In the genomic region with DNA sequence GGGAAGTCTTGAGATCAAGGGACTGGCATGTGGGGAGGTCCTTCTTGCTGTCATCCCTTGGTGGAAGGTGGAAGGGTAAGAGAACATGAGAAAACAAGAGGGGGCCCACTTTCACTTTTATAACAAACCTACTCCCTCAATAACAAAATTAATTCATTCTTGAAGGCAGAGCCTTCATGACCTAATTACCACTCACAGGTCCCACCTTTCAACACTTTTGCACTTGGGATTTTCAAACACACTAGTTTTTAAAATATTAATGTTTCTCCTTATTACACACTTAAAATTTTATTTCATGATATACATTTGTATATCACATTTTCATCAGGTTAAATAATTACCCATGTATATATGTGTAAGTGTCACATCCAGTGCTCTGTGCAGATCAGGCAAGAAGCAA, we compare ENCODE assay signal across 8 cellular contexts. TPM values are rescaled to one million over a fixed set of nuclear protein-coding genes. Genes with fewer than 3 reads are reported as not detected.
DNase-seq lines count a peak whose midpoint lies in the region; ATAC-seq, FAIRE-seq and TF ChIP-seq lines count a peak whose summit lies in the region.

No MANE protein-coding gene starts in this region.

- H2AFZ ChIP-seq in H9 (ENCODE audit: low read length) = no peak overlapping the region

- no peak overlapping the region for H3K14ac ChIP-seq in H9 (ENCODE audit: insufficient read depth, low read length)

- TF ChIP-seq EP300 in A549 (IDR thresholded peaks at IDR 0.05) = no peak

- H3T11ph ChIP-seq in H9 (ENCODE audit: low read length) = no peak overlapping the region

- no peak overlapping the region for H3K27ac ChIP-seq in A549
- H3K27ac ChIP-seq in H9 (ENCODE audit: insufficient read length, low read depth, low read length) = no peak overlapping the region

- DNase-seq in A549 (ENCODE audit: low read depth in 1 of 2, low spot score in 1 of 2) (no peak), H9 (no peak), astrocyte of the hippocampus (ENCODE audit: low read depth, low spot score) (peak; percentile 5), memory B cell (ENCODE audit: low spot score in 2 of 2) (no peak), Ammon's horn (ENCODE audit: low spot score) (no peak)

- H3K9ac ChIP-seq in H9 (ENCODE audit: extremely low read depth, insufficient read length, low read length) = no peak overlapping the region

- no peaks in the 10 kb centered on the region for H3K79me1 ChIP-seq in H9 (ENCODE audit: insufficient read depth, low read depth, low read length, poor library complexity, severe bottlenecking)

- H3K23ac ChIP-seq in H9 (ENCODE audit: insufficient read length, low read depth, low read length) = no peak overlapping the region

- H3K4me1 Mint-ChIP-seq in H9 (peaks cover 33 to 35% of the 10 kb centered on the region in 2 experiments), memory B cell (peaks cover 13% of the 10 kb centered on the region)

- H3K4me2 ChIP-seq in A549 (peak overlapping the region; percentile 73), H9 (ENCODE audit: insufficient read depth, insufficient read length, low read length) (peak overlapping the region; percentile 98)

- no peak overlapping the region; the same call in 2 of the 3 replicates for H3K4me3 ChIP-seq in A549

- H3K79me2 ChIP-seq in H9 (ENCODE audit: insufficient read depth, low read length) = no peaks in the 10 kb centered on the region; the same call in 1 of the 2 replicates

- H3K27me3 Mint-ChIP-seq in H9 (ENCODE audit: low read depth) = no peaks in the 10 kb centered on the region
- no peaks in the 10 kb centered on the region for H3K27me3 Mint-ChIP-seq in memory B cell

- H3K4me1 ChIP-seq in A549 = peaks cover 26% of the 10 kb centered on the region
- H3K4me1 ChIP-seq in H9 (ENCODE audit: insufficient read depth, low read length) = no peaks in the 10 kb centered on the region; the same call in 1 of the 2 replicates

- peak overlapping the region; percentile 88 to 99 for H3K4me3 Mint-ChIP-seq in H9
- peak overlapping the region; percentile 91 for H3K4me3 Mint-ChIP-seq in memory B cell

- H2AK5ac ChIP-seq in H9 (ENCODE audit: insufficient read length, low read length) = no peak overlapping the region

- H2BK5ac ChIP-seq in H9 (ENCODE audit: insufficient read length, low read length) = no peak overlapping the region

- no peak overlapping the region for H2BK20ac ChIP-seq in H9 (ENCODE audit: low read depth, low read length, poor library complexity, severe bottlenecking)

- H3K9me3 Mint-ChIP-seq in H9 (no peaks in the 10 kb centered on the region), memory B cell (no peaks in the 10 kb centered on the region)

- no peak for FAIRE-seq in A549 (lab: Jason Lieb, UNC)

- no peak for ATAC-seq in A549
- ATAC-seq in memory B cell (ENCODE audit: low read depth) = no peak
- no peak for ATAC-seq in GM21515 (IDR thresholded peaks at IDR 0.05; ENCODE audit: unreplicated experiment)
- ATAC-seq in HG03565 (IDR thresholded peaks at IDR 0.05; ENCODE audit: unreplicated experiment) = no peak
- no peak for ATAC-seq in GM18861 (IDR thresholded peaks at IDR 0.05; ENCODE audit: unreplicated experiment)

- H2BK120ac ChIP-seq in H9 (ENCODE audit: low read depth, low read length, poor library complexity, severe bottlenecking) = no peak overlapping the region

- H4K5ac ChIP-seq in H9 (ENCODE audit: insufficient read length, low read depth, low read length) = no peak overlapping the region

- TF ChIP-seq RAD21 in A549 (conservative IDR thresholded peaks at IDR 0.05 in 1 of 2, IDR thresholded peaks at IDR 0.05 in 1 of 2) = no peak

- H4K20me1 ChIP-seq in H9 (ENCODE audit: control insufficient read depth, insufficient read depth, insufficient read length) = no peaks in the 10 kb centered on the region

- no peak for TF ChIP-seq CTCF in A549 (IDR thresholded peaks at IDR 0.05)
- no peak for TF ChIP-seq CTCF in H9 (conservative IDR thresholded peaks at IDR 0.05)

- no peak overlapping the region for H3K56ac ChIP-seq in H9 (ENCODE audit: insufficient read length, low read depth, low read length)

- no peak overlapping the region for H2BK12ac ChIP-seq in H9 (ENCODE audit: insufficient read length, low read depth, low read length)

- peaks cover 0 to 8% (median 5%) of the 10 kb centered on the region in 3 experiments; a peak in 5 of 7 replicates for H3K36me3 Mint-ChIP-seq in H9 (ENCODE audit: insufficient read depth in 1 of 3, low read depth in 3 of 3)
- H3K36me3 Mint-ChIP-seq in memory B cell = no peaks in the 10 kb centered on the region

- H4K91ac ChIP-seq in H9 (ENCODE audit: insufficient read length, low read depth, low read length) = no peak overlapping the region

- no peak overlapping the region for H3K4ac ChIP-seq in H9 (ENCODE audit: low read depth, low read length)

- no peak for TF ChIP-seq POLR2A in A549 (IDR thresholded peaks at IDR 0.05; ENCODE audit: low read length)

- no peak overlapping the region for H3K27ac Mint-ChIP-seq in H9
- H3K27ac Mint-ChIP-seq in memory B cell = peak overlapping the region; percentile 72

- CTCF ChIA-PET in A549 (lab: Yijun Ruan, JAX) = no interaction called here

- POLR2A ChIA-PET in A549 (lab: Yijun Ruan, JAX) = no interaction called here

- H2BK15ac ChIP-seq in H9 (ENCODE audit: low read depth, low read length) = no peak overlapping the region

- no peaks in the 10 kb centered on the region for H3K9me3 ChIP-seq in A549
- H3K9me3 ChIP-seq in H9 (ENCODE audit: control insufficient read depth, low read depth, low read length) = no peaks in the 10 kb centered on the region

- H3K27me3 ChIP-seq in H9 (ENCODE audit: insufficient read depth, low read length) = no peaks in the 10 kb centered on the region

- no peak overlapping the region for H3K18ac ChIP-seq in H9 (ENCODE audit: insufficient read length, low read depth, low read length)

- peaks cover 5% of the 10 kb centered on the region for H3K23me2 ChIP-seq in H9 (ENCODE audit: insufficient read length, low read depth, low read length, poor library complexity, severe bottlenecking)

- H4K8ac ChIP-seq in H9 (replicated peaks; ENCODE audit: insufficient read length, low read depth, low read length) = no peak overlapping the region

TF ChIP-seq in A549, 52 proteins besides CTCF, POLR2A, EP300 and RAD21:
- TF ChIP-seq, protein P1, sequence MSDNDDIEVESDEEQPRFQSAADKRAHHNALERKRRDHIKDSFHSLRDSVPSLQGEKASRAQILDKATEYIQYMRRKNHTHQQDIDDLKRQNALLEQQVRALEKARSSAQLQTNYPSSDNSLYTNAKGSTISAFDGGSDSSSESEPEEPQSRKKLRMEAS (IDR thresholded peaks at IDR 0.05) = no peak
- TF ChIP-seq HEYL (CRISPR knock-in tag; IDR thresholded peaks at IDR 0.05) (no peak), JUNB (IDR thresholded peaks at IDR 0.05) (no peak), HOXA7 (CRISPR knock-in tag; IDR thresholded peaks at IDR 0.05) (no peak), FOSB (CRISPR knock-in tag; IDR thresholded peaks at IDR 0.05) (no peak)
- TF ChIP-seq, protein P2, sequence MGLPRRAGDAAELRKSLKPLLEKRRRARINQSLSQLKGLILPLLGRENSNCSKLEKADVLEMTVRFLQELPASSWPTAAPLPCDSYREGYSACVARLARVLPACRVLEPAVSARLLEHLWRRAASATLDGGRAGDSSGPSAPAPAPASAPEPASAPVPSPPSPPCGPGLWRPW (IDR thresholded peaks at IDR 0.05) = no peak

RNA-seq across cellular contexts. Expression of gene ST7, which starts 2.0 kb away (rescaled TPM):
- polyA plus RNA-seq in A549 (2011; rRNA removed) = 26.0 and 28.6 TPM in 2 replicates
- polyA plus RNA-seq in A549 (2012; cell fraction: cytosol; rRNA removed) = 9.2 and 11.9 TPM in 2 replicates
- 7.0 and 12.1 TPM in 2 replicates for polyA plus RNA-seq in A549 (2012; cell fraction: nucleus; rRNA removed)
- 16.2 to 17.4 TPM (median 16.4 TPM) in 3 replicates for polyA plus RNA-seq in A549 (2017; fragmentation: RNase III; extraction: RNeasy Plus Mini Kit Qiagen cat#74134 plus additional on column Dnase treatment)
- polyA minus RNA-seq in A549 (2011; rRNA and poly(A)+ RNA removed) = 28.6 and 30.0 TPM in 2 replicates
- 10.9 and 12.9 TPM in 2 replicates for total RNA-seq in H9 (2021)
